Comparison of ENCODE assay signal across 25 cellular contexts in genomic region chr22:31126869-31127175, GRCh38. TPM values are rescaled to one million over a fixed set of nuclear protein-coding genes. Genes with fewer than 3 reads are reported as not detected.
"Had no signal": no experiment of that assay in that cellular context is flagged by ENCODE, and none has a peak within 500 bp of the region (broad histone marks: within the 10 kb centered on the region; RNA-seq: fewer than 3 reads in every experiment).

No MANE protein-coding gene starts in this region.

- ATAC-seq: gastroesophageal sphincter; left colon; sciatic nerve; stimulated activated naive CD8-positive, alpha-beta T cell treated with anti-CD3 and anti-CD28 coated beads, Interleukin-15, Interleukin-2, amounts not matched to agents 100 U/mL and 50 U/mL, for 24 hours; upper lobe of right lung had no signal

- H3K36me3 ChIP-seq: breast epithelium, colonic mucosa, gastroesophageal sphincter, upper lobe of right lung had no signal

- H3K27me3 Mint-ChIP-seq: activated naive CD8-positive, alpha-beta T cell treated with anti-CD3 and anti-CD28 coated beads, Interleukin-2, amount 10 ng/mL, durations not matched to agents 7 days and 5 days had no signal

- H3K4me3 Mint-ChIP-seq: activated CD4-positive, alpha-beta memory T cell treated with anti-CD3 and anti-CD28 coated beads for 36 hours; activated naive CD4-positive, alpha-beta T cell treated with anti-CD3 and anti-CD28 coated beads for 36 hours; activated naive CD8-positive, alpha-beta T cell treated with anti-CD3 and anti-CD28 coated beads, Interleukin-2, amount 10 ng/mL, durations not matched to agents 7 days and 5 days; central memory CD8-positive, alpha-beta T cell; nephron had no signal

- H3K4me3 ChIP-seq: breast epithelium, colonic mucosa, gastroesophageal sphincter, smooth muscle cell, upper lobe of right lung had no signal

- H3K27ac ChIP-seq: breast epithelium, colonic mucosa, gastroesophageal sphincter, upper lobe of right lung had no signal

- H3K27me3 ChIP-seq: breast epithelium, colonic mucosa, gastroesophageal sphincter, upper lobe of right lung had no signal

- H3K36me3 Mint-ChIP-seq: activated CD4-positive, alpha-beta memory T cell treated with anti-CD3 and anti-CD28 coated beads for 36 hours; activated naive CD8-positive, alpha-beta T cell treated with anti-CD3 and anti-CD28 coated beads, Interleukin-2, amount 10 ng/mL, durations not matched to agents 7 days and 5 days; memory B cell had no signal

- H3K4me2 ChIP-seq: smooth muscle cell had no signal

- H3K27ac Mint-ChIP-seq: activated CD4-positive, alpha-beta memory T cell treated with anti-CD3 and anti-CD28 coated beads for 36 hours; activated naive CD4-positive, alpha-beta T cell treated with anti-CD3 and anti-CD28 coated beads for 36 hours; activated naive CD8-positive, alpha-beta T cell treated with anti-CD3 and anti-CD28 coated beads, Interleukin-2, amount 10 ng/mL, durations not matched to agents 7 days and 5 days; memory B cell; nephron had no signal

- H3K9me3 Mint-ChIP-seq: activated CD4-positive, alpha-beta memory T cell treated with anti-CD3 and anti-CD28 coated beads for 36 hours; activated naive CD4-positive, alpha-beta T cell treated with anti-CD3 and anti-CD28 coated beads for 36 hours; activated naive CD8-positive, alpha-beta T cell treated with anti-CD3 and anti-CD28 coated beads, Interleukin-2, amount 10 ng/mL, durations not matched to agents 7 days and 5 days; central memory CD8-positive, alpha-beta T cell; memory B cell; nephron had no signal

- DNase-seq: activated CD4-positive, alpha-beta memory T cell treated with anti-CD3 and anti-CD28 coated beads for 36 hours; activated CD4-positive, alpha-beta T cell treated with anti-CD3 and anti-CD28 coated beads for 48 hours; activated effector memory CD4-positive, alpha-beta T cell treated with Interleukin-2 at 50 U/mL for 16 hours; activated naive CD4-positive, alpha-beta T cell treated with anti-CD3 and anti-CD28 coated beads for 36 hours; activated naive CD8-positive, alpha-beta T cell treated with anti-CD3 and anti-CD28 coated beads, Interleukin-2, amount 10 ng/mL, durations not matched to agents 7 days and 5 days; activated T-cell treated with anti-CD3 and anti-CD28 coated beads, Interleukin-2, amount 50 U/mL, for 48 hours; amniotic stem cell; colonic mucosa; head of caudate nucleus; hypothalamus; stimulated activated CD4-positive, alpha-beta T cell treated with anti-CD3 and anti-CD28 coated beads, Interleukin-4, amount 100 ng/mL, for 1 hour; stimulated activated naive CD8-positive, alpha-beta T cell treated with anti-CD3 and anti-CD28 coated beads, Interleukin-15, Interleukin-2, amounts not matched to agents 100 U/mL and 50 U/mL, for 24 hours; T-helper 2 cell; upper lobe of right lung had no signal

- H3K4me1 Mint-ChIP-seq: activated naive CD8-positive, alpha-beta T cell treated with anti-CD3 and anti-CD28 coated beads, Interleukin-2, amount 10 ng/mL, durations not matched to agents 7 days and 5 days; nephron had no signal

- H3K9me3 ChIP-seq: breast epithelium, colonic mucosa, gastroesophageal sphincter, upper lobe of right lung had no signal

RNA-seq across cellular contexts. Expression of gene INPP5J, which starts 4.1 kb away (rescaled TPM):
- total RNA-seq: mononuclear cell, subcutaneous adipose tissue had no signal

RNA-seq across cellular contexts. Expression of gene PLA2G3, which starts 13.5 kb away (rescaled TPM):
- total RNA-seq: activated CD4-positive, alpha-beta memory T cell treated with anti-CD3 and anti-CD28 coated beads for 36 hours; activated naive CD4-positive, alpha-beta T cell treated with anti-CD3 and anti-CD28 coated beads for 36 hours; activated naive CD8-positive, alpha-beta T cell treated with anti-CD3 and anti-CD28 coated beads, Interleukin-2, amount 10 ng/mL, durations not matched to agents 7 days and 5 days; breast epithelium; mononuclear cell; renal cortical epithelial cell; sciatic nerve; subcutaneous adipose tissue had no signal
- polyA plus RNA-seq: smooth muscle cell had no signal
